Comparison of ENCODE assay signal across 7 cellular contexts in the genomic region with DNA sequence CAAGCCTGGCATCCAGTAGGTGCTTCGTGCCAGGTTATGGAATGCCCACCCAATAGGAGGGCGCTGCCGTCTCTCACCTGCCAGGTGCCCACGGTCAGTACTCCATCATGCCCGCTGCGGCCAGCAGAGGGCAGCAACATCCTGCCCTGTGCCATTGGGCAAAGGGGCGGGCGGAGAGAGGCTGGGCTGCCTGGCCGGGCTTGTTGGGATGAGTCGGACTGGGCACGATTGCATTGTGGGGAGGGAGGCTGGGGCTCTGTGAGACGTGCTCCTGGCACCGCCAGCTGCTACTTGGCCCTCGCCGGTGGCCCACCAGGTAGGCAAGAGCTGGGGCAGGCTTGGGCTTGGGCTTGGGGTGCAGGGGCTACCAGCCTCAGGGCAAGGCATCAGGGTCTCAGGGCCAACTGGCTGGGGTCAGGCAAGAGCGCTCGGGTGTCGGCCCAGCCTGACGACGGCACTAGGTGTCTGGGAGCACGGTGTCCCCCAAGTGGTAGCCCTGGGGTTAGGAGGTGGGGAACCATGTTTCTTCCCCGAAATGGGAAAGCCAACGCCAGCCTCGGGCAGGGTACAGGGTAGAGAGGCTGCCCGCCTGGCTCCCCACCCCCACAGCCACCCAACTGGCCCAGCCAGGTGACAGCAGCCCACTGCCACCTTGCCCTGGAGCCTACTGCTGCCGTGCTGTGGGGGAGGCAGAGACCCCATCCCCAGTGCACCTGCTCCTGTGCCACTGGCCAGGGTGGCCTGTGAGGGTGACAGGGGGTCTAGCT. TPM values are rescaled to one million over a fixed set of nuclear protein-coding genes. Genes with fewer than 3 reads are reported as not detected.
DNase-seq lines count a peak whose midpoint lies in the region; TF ChIP-seq lines count a peak whose summit lies in the region.

PLXNB3 (plus strand) TSS at position 261 of the 767 bp plus-strand sequence. CDS start 1,287 bp downstream, outside the sequence.

- H3F3A ChIP-seq in neural progenitor cell (ENCODE audit: low read depth), result no peaks in the 10 kb centered on the region

- no peaks in the 10 kb centered on the region for H3K36me3 Mint-ChIP-seq in neural progenitor cell

- peaks cover 20% of the 10 kb centered on the region for H3K9me3 Mint-ChIP-seq in neural progenitor cell

- peak; percentile 84 for TF ChIP-seq CTCF in GM12875 (IDR thresholded peaks at IDR 0.05; ENCODE audit: borderline replicate concordance, insufficient read depth, low read depth, low read length)
- TF ChIP-seq CTCF in KMS-11 (conservative IDR thresholded peaks at IDR 0.05; ENCODE audit: low read depth, low read length), result peak; percentile 84
- peak; percentile 79 for TF ChIP-seq CTCF in fibroblast of the aortic adventitia (IDR thresholded peaks at IDR 0.05; ENCODE audit: insufficient read depth, low read length)
- TF ChIP-seq CTCF in neural progenitor cell (IDR thresholded peaks at IDR 0.05), result peak; percentile 74

- no peak within 1 kb of the TSS for H3K27ac Mint-ChIP-seq in neural progenitor cell

- peak within 1 kb of the TSS; percentile 33 for H3K4me3 Mint-ChIP-seq in neural progenitor cell

- H3K4me3 ChIP-seq in GM12875 (ENCODE audit: low read depth, low read length), result no peak within 1 kb of the TSS
- no peak within 1 kb of the TSS for H3K4me3 ChIP-seq in KMS-11 (IDR thresholded peaks at IDR 0.05; ENCODE audit: insufficient read depth, low read depth, low read length)
- peak within 1 kb of the TSS; percentile 57 for H3K4me3 ChIP-seq in fibroblast of the aortic adventitia (ENCODE audit: low read depth, low read length)
- H3K4me3 ChIP-seq in neural progenitor cell, result no peak within 1 kb of the TSS
- peak within 1 kb of the TSS; percentile 65 to 73 for H3K4me3 ChIP-seq in stomach smooth muscle (ENCODE audit: low read length in 2 of 2)

- H3K27ac ChIP-seq in KMS-11 (no peak within 1 kb of the TSS), neural progenitor cell (no peak within 1 kb of the TSS), stomach smooth muscle (ENCODE audit: low read length) (peak within 1 kb of the TSS; percentile 69)

- DNase-seq in RPMI7951 (ENCODE audit: low read depth) (peak; percentile 65), fibroblast of the aortic adventitia (ENCODE audit: low read depth) (peak; percentile 59), neural progenitor cell (ENCODE audit: low spot score) (peak; percentile 77)
- peak; percentile 55 for DNase-seq in activated effector memory CD4-positive, alpha-beta T cell treated with Interleukin-2 at 50 U/mL for 16 hours

- no peaks in the 10 kb centered on the region for H3K27me3 ChIP-seq in KMS-11 (ENCODE audit: insufficient read depth, low read depth)
- no peaks in the 10 kb centered on the region for H3K27me3 ChIP-seq in neural progenitor cell
- H3K27me3 ChIP-seq in stomach smooth muscle (ENCODE audit: control insufficient read depth in 1 of 2, insufficient read depth in 2 of 2, low read length in 2 of 2), result peaks cover 0 to 8% of the 10 kb centered on the region in 2 donors

- H2AFZ ChIP-seq in KMS-11 (ENCODE audit: low read depth), result peak within 1 kb of the TSS; percentile 30; the same call in 1 of the 2 replicates
- H2AFZ ChIP-seq in neural progenitor cell (replicated peaks), result no peak within 1 kb of the TSS

- no peaks in the 10 kb centered on the region for H3K9me3 ChIP-seq in neural progenitor cell (ENCODE audit: low read depth)
- no peaks in the 10 kb centered on the region for H3K9me3 ChIP-seq in stomach smooth muscle (ENCODE audit: control insufficient read depth in 2 of 2, low read length in 2 of 2)

- H3K9ac ChIP-seq in KMS-11, result no peak within 1 kb of the TSS
- no peak within 1 kb of the TSS for H3K9ac ChIP-seq in neural progenitor cell
- H3K9ac ChIP-seq in stomach smooth muscle (ENCODE audit: low read length in 2 of 2), result peak within 1 kb of the TSS; percentile 59 to 68

- no peaks in the 10 kb centered on the region for H3K79me2 ChIP-seq in KMS-11 (ENCODE audit: insufficient read depth, low read depth)
- no peaks in the 10 kb centered on the region for H3K79me2 ChIP-seq in neural progenitor cell (ENCODE audit: low read depth)

- H3K4me1 Mint-ChIP-seq in neural progenitor cell, result peaks cover 12% of the 10 kb centered on the region

- H3K4me2 ChIP-seq in KMS-11 (no peak within 1 kb of the TSS; the same call in 1 of the 2 replicates), neural progenitor cell (no peak within 1 kb of the TSS)

- H4K20me1 ChIP-seq in KMS-11 (ENCODE audit: insufficient read depth) (no peaks in the 10 kb centered on the region), neural progenitor cell (ENCODE audit: low read depth) (no peaks in the 10 kb centered on the region)

- H3K27me3 Mint-ChIP-seq in neural progenitor cell (ENCODE audit: insufficient read depth, low read depth), result no peaks in the 10 kb centered on the region

- H3K36me3 ChIP-seq in KMS-11 (ENCODE audit: insufficient read depth) (no peaks in the 10 kb centered on the region), neural progenitor cell (no peaks in the 10 kb centered on the region), stomach smooth muscle (ENCODE audit: control insufficient read depth in 2 of 2, insufficient read depth in 2 of 2, low read length in 2 of 2) (no peaks in the 10 kb centered on the region)

- no peaks in the 10 kb centered on the region for H3K4me1 ChIP-seq in KMS-11 (ENCODE audit: low read depth, poor library complexity, severe bottlenecking)
- no peaks in the 10 kb centered on the region for H3K4me1 ChIP-seq in neural progenitor cell
- peaks cover 28% of the 10 kb centered on the region for H3K4me1 ChIP-seq in stomach smooth muscle (ENCODE audit: control insufficient read depth, insufficient read depth, low read length)

RNA-seq across cellular contexts. Expression of gene PLXNB3, which starts in this region (rescaled TPM):
- total RNA-seq in RPMI7951 (2014; rRNA removed; shearing (Covaris generic)), result 2.0 and 3.8 TPM in 2 replicates
- total RNA-seq in fibroblast of the aortic adventitia (ENCODE audit: low replicate concordance) (3.1 and 6.1 TPM in 2 replicates), neural progenitor cell (ENCODE audit: low replicate concordance) (0.25 and 0.71 TPM in 2 replicates)

Comparison
In these comparisons a context has a peak if more than half of its experiments do, and no peak if none do; other contexts are left out.
1. Peak in DNase-seq in neural progenitor cell; RNA of the gene not detected or under 1 TPM.
2. H3K4me3 ChIP-seq: peak in fibroblast of the aortic adventitia (single experiment) and stomach smooth muscle (2 of 2); none in GM12875 (single experiment), KMS-11 (single experiment) and neural progenitor cell (single experiment).
3. H3K9ac ChIP-seq: peak in stomach smooth muscle (2 of 2); none in KMS-11 (single experiment) and neural progenitor cell (single experiment).
4. Peak in every context shown above with its lines, with median percentiles within 50 percentile points of each other: CTCF ChIP-seq and DNase-seq.